ENCODE assay signal across 20 cellular contexts in genomic region chr18:62435435-62436031, GRCh38.
DNase-seq lines count a peak whose midpoint lies in the region; ATAC-seq, FAIRE-seq and TF ChIP-seq lines count a peak whose summit lies in the region.
"Had no signal": no experiment of that assay in that cellular context is flagged by ENCODE, and none has a peak within 500 bp of the region (broad histone marks: within the 10 kb centered on the region; RNA-seq: fewer than 3 reads in every experiment).

No MANE protein-coding gene starts in this region.

- no peaks in the 10 kb centered on the region for H4K20me1 ChIP-seq in GM23248 (ENCODE audit: insufficient read depth)

- peak overlapping the region; percentile 28; the same call in 1 of the 2 replicates for H3K27ac ChIP-seq in VCaP
- no peak overlapping the region for H3K27ac ChIP-seq in pancreas
- H3K27ac ChIP-seq in GM23248: no peak overlapping the region
- H3K27ac ChIP-seq: HL-60, thyroid gland had no signal

- H3K27me3 ChIP-seq in pancreas: no peaks in the 10 kb centered on the region
- H3K27me3 ChIP-seq in GM23248 (replicated peaks; ENCODE audit: insufficient read depth): no peaks in the 10 kb centered on the region
- H3K27me3 ChIP-seq: thyroid gland had no signal

- H3K9ac ChIP-seq in GM23248: no peak overlapping the region

- peak; percentile 5 for FAIRE-seq in GM12891 (lab: Jason Lieb, UNC)
- FAIRE-seq in pancreas (lab: Jason Lieb, UNC): peak; percentile 65

- no peaks in the 10 kb centered on the region for H3K9me3 ChIP-seq in pancreas
- H3K9me3 ChIP-seq in GM23248 (ENCODE audit: low read depth): no peaks in the 10 kb centered on the region
- H3K9me3 ChIP-seq: thyroid gland had no signal

- in situ Hi-C loops in GM23248 (cut with MboI): no loop called here

- no peak for TF ChIP-seq POLR2A in GM12891 (IDR thresholded peaks at IDR 0.05; ENCODE audit: low read depth, low read length)

- no peaks in the 10 kb centered on the region for H3K9me2 ChIP-seq in GM23248 (ENCODE audit: insufficient read depth)

- intact Hi-C loops in pancreas (cut with DNase I): no loop called here

- TF ChIP-seq CTCF in VCaP (conservative IDR thresholded peaks at IDR 0.05) (no peak), pancreas (IDR thresholded peaks at IDR 0.05) (no peak)

- whole genome bisulfite sequencing in pancreas, 2 donors: 55 to 60% methylated on average over 11 of the region's 11 CpGs
- WGBS in GM23248 (ENCODE audit: low coverage in 1 of 2, low lambda C conversion rate in 2 of 2, missing lambda C conversion rate in 2 of 2), 2 experiments: 76 to 77% methylated on average over 11 of the region's 11 CpGs

- no peak overlapping the region for H2AFZ ChIP-seq in GM23248

- ATAC-seq in pancreas (no peak), GM19455 (IDR thresholded peaks at IDR 0.05; ENCODE audit: unreplicated experiment) (no peak), GM21447 (IDR thresholded peaks at IDR 0.05; ENCODE audit: unreplicated experiment) (no peak), GM21723 (IDR thresholded peaks at IDR 0.05; ENCODE audit: unreplicated experiment) (no peak)
- ATAC-seq: CD8-positive, alpha-beta T cell; left cardiac atrium; stimulated activated effector memory CD8-positive, alpha-beta T cell treated with anti-CD3 and anti-CD28 coated beads, Interleukin-12 subunit alpha, Interleukin-12 subunit beta, amount 100 ng/mL, for 72 hours had no signal

- H3K4me2 ChIP-seq in GM23248 (ENCODE audit: unreplicated experiment): no peak overlapping the region

- DNase-seq in COLO829 (ENCODE audit: low spot score): peak; percentile 25
- DNase-seq in GM12891 (ENCODE audit: insufficient read length, low spot score): no peak
- DNase-seq in pancreas: no peak
- no peak for DNase-seq in GM23248
- DNase-seq: activated CD4-positive, alpha-beta T cell treated with anti-CD3 and anti-CD28 coated beads for 1 hour; CD8-positive, alpha-beta T cell; DMS79; left cardiac atrium; NCI-H1105 treated with DMSO at 0.1 percent for 48 hours; NCI-H2171; NCI-H526 treated with DMSO at 0.1 percent for 48 hours; Right ventricle myocardium superior; stimulated activated CD4-positive, alpha-beta T cell treated with anti-CD3 and anti-CD28 coated beads, Interleukin-1b, Interleukin-23, amount 100 ng/mL, for 48 hours; thyroid gland had no signal

- H3F3A ChIP-seq in GM23248 (ENCODE audit: insufficient read depth): peaks cover 21% of the 10 kb centered on the region; the same call in 1 of the 2 replicates

- no peaks in the 10 kb centered on the region for H3K36me3 ChIP-seq in pancreas
- H3K36me3 ChIP-seq in GM23248 (ENCODE audit: low read depth): no peaks in the 10 kb centered on the region
- H3K36me3 ChIP-seq: thyroid gland had no signal

- H3K4me1 ChIP-seq in pancreas: no peaks in the 10 kb centered on the region
- H3K4me1 ChIP-seq in GM23248 (ENCODE audit: insufficient read depth): peaks cover 24% of the 10 kb centered on the region

- H3K4me3 ChIP-seq in pancreas (no peak overlapping the region), GM23248 (no peak overlapping the region)
- H3K4me3 ChIP-seq: thyroid gland had no signal

- H3K79me2 ChIP-seq in GM23248 (ENCODE audit: insufficient read depth): no peaks in the 10 kb centered on the region

TF ChIP-seq in GM12891, 5 proteins besides CTCF, POLR2A, EP300 and RAD21:
- no peak for TF ChIP-seq POU2F2 (IDR thresholded peaks at IDR 0.05; ENCODE audit: low read depth, low read length)
- no peak for TF ChIP-seq SPI1 (IDR thresholded peaks at IDR 0.05; ENCODE audit: low read depth, low read length)
- no peak for TF ChIP-seq POLR2AphosphoS5 (IDR thresholded peaks at IDR 0.05; ENCODE audit: low read depth, low read length)
- TF ChIP-seq TAF1 (IDR thresholded peaks at IDR 0.05; ENCODE audit: low read depth, low read length): no peak
- no peak for TF ChIP-seq PAX5 (IDR thresholded peaks at IDR 0.05; ENCODE audit: insufficient read depth, low read length, severe bottlenecking)
TF ChIP-seq in GM12891: peak in this region for 0.
